10 cellular contexts compared by ENCODE assay signal in the genomic region with DNA sequence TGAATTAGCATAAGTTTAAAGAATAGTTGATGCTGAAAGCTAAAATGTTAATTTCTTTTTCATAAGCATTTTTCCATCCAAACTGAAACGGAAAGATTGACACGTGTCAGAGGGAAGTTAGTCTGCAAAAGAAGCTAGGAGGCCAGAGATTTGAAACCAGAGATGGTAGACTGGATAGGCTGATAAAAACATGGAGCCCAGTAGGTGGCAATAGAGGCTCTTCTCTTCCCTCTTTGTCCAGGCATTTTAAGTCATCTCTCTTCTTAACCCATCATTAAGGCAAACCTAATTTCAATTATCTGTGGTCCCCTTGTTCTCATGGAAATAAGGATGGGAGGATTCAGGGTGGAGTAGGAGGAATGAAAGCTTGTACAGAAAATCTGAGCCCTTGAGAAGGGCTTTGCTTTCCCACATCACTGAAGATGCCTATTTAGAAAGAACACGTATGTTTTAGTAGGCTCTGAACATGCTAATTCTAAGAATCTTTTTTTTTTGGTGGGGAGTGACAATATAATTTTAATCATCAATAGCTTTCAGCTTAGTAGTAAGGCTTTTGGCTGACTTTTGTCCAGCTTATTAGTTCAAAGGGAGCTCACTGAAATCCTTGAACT.
DNase-seq lines count a peak whose midpoint lies in the region; ATAC-seq, FAIRE-seq and TF ChIP-seq lines count a peak whose summit lies in the region.
"Had no signal": no experiment of that assay in that cellular context is flagged by ENCODE, and none has a peak within 500 bp of the region (broad histone marks: within the 10 kb centered on the region; RNA-seq: fewer than 3 reads in every experiment).

No MANE protein-coding gene starts in this region.

- no peak overlapping the region for H3K27ac ChIP-seq in heart right ventricle
- H3K27ac ChIP-seq in testis: no peak overlapping the region
- H3K27ac ChIP-seq: skin epidermis had no signal

- H3K4me3 ChIP-seq in heart right ventricle (no peak overlapping the region), testis (no peak overlapping the region)
- H3K4me3 ChIP-seq: skin epidermis had no signal

- peak; percentile 39 for FAIRE-seq in TTC549 (lab: Jason Lieb, UNC)
- FAIRE-seq: A204.1 had no signal

- intact Hi-C loops in heart right ventricle (cut with DNase I): loop anchor here in 8 of 10 donors (1.0 to 10.0 kb wide), 8 partner anchors 119 to 1169 kb away; a partner anchor contains a TSS
- intact Hi-C loops in testis (cut with DNase I; ENCODE audit: low total_unique reads): no loop called here

- peak; percentile 29 to 73 (median 60) for TF ChIP-seq CTCF in heart right ventricle (IDR thresholded peaks at IDR 0.05)
- TF ChIP-seq CTCF in testis (IDR thresholded peaks at IDR 0.05): peak; percentile 14 to 60 (median 48)

- no peak for TF ChIP-seq POLR2A in testis (IDR thresholded peaks at IDR 0.05)

- ATAC-seq in heart right ventricle (peak in 5 of 8 donors; percentile 48 to 62 (median 59)), HG02678 (IDR thresholded peaks at IDR 0.05; ENCODE audit: unreplicated experiment) (no peak), GM18907 (IDR thresholded peaks at IDR 0.05; ENCODE audit: unreplicated experiment) (no peak)

- H3K27me3 ChIP-seq in heart right ventricle (peaks cover 0 to 8% (median 0%) of the 10 kb centered on the region in 7 donors), testis (no peaks in the 10 kb centered on the region)

- H3K4me1 ChIP-seq in heart right ventricle: peaks cover 0 to 12% (median 0%) of the 10 kb centered on the region in 9 donors
- H3K4me1 ChIP-seq in testis: no peaks in the 10 kb centered on the region

- 29 to 36% methylated on average over 3 of the region's 3 CpGs for WGBS in heart right ventricle, 2 donors
- WGBS in testis, 2 donors: 40 to 42% methylated on average over 3 of the region's 3 CpGs

- DNase-seq in DMS79 treated with DMSO at 0.1 percent for 48 hours (lab: John Stamatoyannopoulos, UW) (peak; percentile 38), DMS79 (lab: John Stamatoyannopoulos, UW) (no peak), NCI-H187 (lab: John Stamatoyannopoulos, UW) (peak; percentile 25 to 58), heart right ventricle (peak in 1 of 2 donors; percentile 12), testis (peak; percentile 57)

- H3K9me3 ChIP-seq in heart right ventricle (no peaks in the 10 kb centered on the region), testis (no peaks in the 10 kb centered on the region)

- H3K36me3 ChIP-seq in heart right ventricle (no peaks in the 10 kb centered on the region), testis (ENCODE audit: low read depth, missing control alignments) (no peaks in the 10 kb centered on the region)

Comparison
In these comparisons a context has a peak if more than half of its experiments do, and no peak if none do; other contexts are left out.
1. ATAC-seq: peak in heart right ventricle (5 of 8); none in HG02678 (single experiment) and GM18907 (single experiment).